ENCODE assay signal across 11 cellular contexts in the genomic region with DNA sequence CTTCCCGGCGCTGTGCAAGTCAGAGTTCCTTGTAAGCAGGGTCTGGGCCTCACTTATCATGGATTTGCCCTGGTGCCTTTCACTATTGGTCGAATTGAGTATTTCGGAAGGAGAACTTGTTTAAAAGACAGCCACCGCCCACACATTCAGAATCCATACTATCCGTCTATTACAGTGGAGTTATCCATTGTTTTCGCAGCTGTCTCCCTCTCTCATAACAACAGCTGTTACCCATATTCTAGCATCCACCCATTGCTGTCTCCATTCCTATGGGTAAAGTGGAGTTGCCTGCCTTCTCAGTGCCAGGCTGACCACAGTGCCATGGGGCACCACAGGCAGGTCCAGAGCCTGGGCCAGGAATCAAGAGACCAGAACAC. TPM values are rescaled to one million over a fixed set of nuclear protein-coding genes. Genes with fewer than 3 reads are reported as not detected.
DNase-seq lines count a peak whose midpoint lies in the region; ATAC-seq and TF ChIP-seq lines count a peak whose summit lies in the region.
"Had no signal": no experiment of that assay in that cellular context is flagged by ENCODE, and none has a peak within 500 bp of the region (broad histone marks: within the 10 kb centered on the region; RNA-seq: fewer than 3 reads in every experiment).

No MANE protein-coding gene starts in this region.

- POLR2A ChIA-PET in HCT116 (lab: Charles Lee) = interaction anchor here (2.1 kb wide), 1 partner anchor 28 kb away, joined by 7 read pairs; a partner anchor contains a TSS

- peak overlapping the region; percentile 62 to 68 for H3K27ac Mint-ChIP-seq in activated naive CD4-positive, alpha-beta T cell treated with anti-CD3 and anti-CD28 coated beads, Interleukin-2, amount 50 U/mL, for 72 hours

- RAD21 ChIA-PET in HCT116 (lab: Charles Lee; ENCODE audit: low non-redundant PET in 1 of 2, low total read pairs in 2 of 2, uncharacterized antibody in 2 of 2, unreplicated experiment in 2 of 2) = interaction anchor here in 1 of 2 experiments (0.6 kb wide), 1 partner anchor 694 kb away, joined by 3 read pairs; no protein-coding TSS in a partner anchor

- H3K36me3 Mint-ChIP-seq in activated naive CD4-positive, alpha-beta T cell treated with anti-CD3 and anti-CD28 coated beads, Interleukin-2, amount 50 U/mL, for 72 hours = peaks cover 5 to 7% of the 10 kb centered on the region in 2 donors

- no peak for TF ChIP-seq POLR2A in HCT116 (IDR thresholded peaks at IDR 0.05; ENCODE audit: borderline replicate concordance, extremely low read depth, insufficient read depth, insufficient read length)

- H3K27ac ChIP-seq in C4-2B = peak overlapping the region; percentile 13; the same call in 1 of the 2 replicates
- H3K27ac ChIP-seq in HCT116 (ENCODE audit: low read depth, low read length) = peak overlapping the region; percentile 56

- no peaks in the 10 kb centered on the region for H3K36me3 ChIP-seq in HCT116 (ENCODE audit: control insufficient read depth in 1 of 2, insufficient read depth in 2 of 2, low read length in 2 of 2)

- intact Hi-C loops in HCT116 (cut with micrococcal nuclease) = no loop called here

- H3K9me2 ChIP-seq in HCT116 (ENCODE audit: insufficient read depth) = no peaks in the 10 kb centered on the region

- BruUV-seq in HCT116 (replicated peaks; lab: Mats Ljungman, UMichigan) = no TSS peak

- CTCF ChIA-PET in HCT116 (lab: Charles Lee) = no interaction called here

- peak overlapping the region; percentile 66 for H3K4me2 ChIP-seq in HCT116 (ENCODE audit: low read length)

- H3K9ac ChIP-seq in HCT116 (ENCODE audit: low read length) = peak overlapping the region; percentile 11; the same call in 1 of the 2 replicates

- H4K20me1 ChIP-seq in HCT116 (ENCODE audit: insufficient read depth) = no peaks in the 10 kb centered on the region

- H3K9me3 ChIP-seq in HCT116 (ENCODE audit: control insufficient read depth in 1 of 2, insufficient read depth in 1 of 2, low read depth in 1 of 2, low read length in 2 of 2) = no peaks in the 10 kb centered on the region

- no peaks in the 10 kb centered on the region for H3K27me3 ChIP-seq in HCT116 (ENCODE audit: insufficient read depth, low read length)

- no peak for TF ChIP-seq RAD21 in HCT116 (IDR thresholded peaks at IDR 0.05; ENCODE audit: low read depth)

- TF ChIP-seq CTCF in C4-2B (conservative IDR thresholded peaks at IDR 0.05) = no peak
- no peak for TF ChIP-seq CTCF in HCT116 (IDR thresholded peaks at IDR 0.05 in 2 of 3, conservative IDR thresholded peaks at IDR 0.05 in 1 of 3; ENCODE audit: borderline replicate concordance in 1 of 3, insufficient read depth in 1 of 3, low read depth in 2 of 3, low read length in 2 of 3)

- peak; percentile 35 for ATAC-seq in HCT116
- no peak for ATAC-seq in activated naive CD4-positive, alpha-beta T cell treated with anti-CD3 and anti-CD28 coated beads, Interleukin-2, amount 50 U/mL, for 72 hours

- H2AFZ ChIP-seq in HCT116 (ENCODE audit: low read depth, low read length, poor library complexity, severe bottlenecking) = no peak overlapping the region

- peak overlapping the region in 1 of 2 experiments; percentile 33; a peak in 2 of 4 replicates for H3K4me3 ChIP-seq in HCT116 (replicated peaks in 1 of 2; ENCODE audit: low read depth in 1 of 2, low read length in 2 of 2)

- DNase-seq in HCT116 (ENCODE audit: low read depth, low spot score) (no peak), myocyte (ENCODE audit: low read depth) (peak; percentile 96), HuH-7.5 (ENCODE audit: low spot score) (no peak), inferior parietal cortex (ENCODE audit: extremely low spot score) (no peak), NAMALWA (ENCODE audit: low spot score) (no peak), NCI-H146 treated with DMSO at 0.1 percent for 48 hours (lab: John Stamatoyannopoulos, UW; ENCODE audit: unreplicated experiment) (no peak)
- no peak for DNase-seq in activated naive CD4-positive, alpha-beta T cell treated with anti-CD3 and anti-CD28 coated beads, Interleukin-2, amount 50 U/mL, for 72 hours (ENCODE audit: low spot score in 2 of 2)
- DNase-seq: midbrain, SIG-M5 had no signal

- H3K79me2 ChIP-seq in HCT116 (ENCODE audit: insufficient read depth, low read length) = no peaks in the 10 kb centered on the region

- peaks cover 40 to 49% of the 10 kb centered on the region in 2 experiments for H3K4me1 ChIP-seq in HCT116 (ENCODE audit: control insufficient read depth in 1 of 2, insufficient read depth in 2 of 2, low read length in 2 of 2)

- no peaks in the 10 kb centered on the region for H3K9me3 Mint-ChIP-seq in activated naive CD4-positive, alpha-beta T cell treated with anti-CD3 and anti-CD28 coated beads, Interleukin-2, amount 50 U/mL, for 72 hours
- H3K9me3 Mint-ChIP-seq: CD14-positive monocyte had no signal

TF ChIP-seq in HCT116, 20 proteins besides CTCF, POLR2A, EP300 and RAD21:
- TF ChIP-seq EGR1 (IDR thresholded peaks at IDR 0.05; ENCODE audit: low read depth) (peak; percentile 76), EZH2phosphoT487 (IDR thresholded peaks at IDR 0.05; ENCODE audit: borderline replicate concordance) (no peak)

RNA-seq across cellular contexts. Expression of a gene that starts 20.2 kb away (rescaled TPM):
- 0.22 TPM for total RNA-seq in HCT116 (2021; ENCODE audit: unreplicated experiment)
- polyA plus RNA-seq in HCT116 (2012) = 0.27 and 0.68 TPM in 2 replicates
- under 1 TPM in 1 of 2 donors, not detected in 1; 0.57 TPM for total RNA-seq in activated naive CD4-positive, alpha-beta T cell treated with anti-CD3 and anti-CD28 coated beads, Interleukin-2, amount 50 U/mL, for 72 hours
- 11.6 and 17.8 TPM in 2 replicates for total RNA-seq in myocyte
- 11.6 TPM for polyA plus RNA-seq in myocyte (2012)

RNA-seq across cellular contexts. Expression of a gene that starts 28.2 kb away (rescaled TPM):
- total RNA-seq in HCT116 (2021; ENCODE audit: unreplicated experiment) (45.0 TPM), myocyte (49.1 and 60.3 TPM in 2 replicates)
- 34.5 and 39.1 TPM in 2 replicates for polyA plus RNA-seq in HCT116 (2012)
- 10 to 100 TPM; 76.4 to 92.3 TPM for total RNA-seq in activated naive CD4-positive, alpha-beta T cell treated with anti-CD3 and anti-CD28 coated beads, Interleukin-2, amount 50 U/mL, for 72 hours
- 30.9 TPM for polyA plus RNA-seq in myocyte (2012)
